ENCODE assay signal across 8 cellular contexts in the genomic region with DNA sequence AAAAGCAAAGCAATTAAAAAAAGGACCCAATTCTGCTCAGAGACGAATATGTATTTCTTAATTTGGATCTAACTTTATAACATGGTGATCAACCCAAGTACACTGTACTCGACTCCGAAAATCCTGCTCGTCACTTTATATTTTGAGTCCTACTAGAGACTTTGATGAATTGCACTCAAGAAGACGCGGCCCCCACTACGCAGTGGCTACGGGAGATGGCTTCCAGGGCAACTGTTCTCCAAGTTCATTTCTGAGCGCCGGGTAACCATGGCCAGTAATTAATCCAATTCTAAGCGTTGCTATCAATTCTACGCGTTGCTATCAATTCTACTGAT. TPM values are rescaled to one million over a fixed set of nuclear protein-coding genes. Genes with fewer than 3 reads are reported as not detected.
A peak's percentile ranks its signal among the peaks of the same experiment; 100 is the strongest.
DNase-seq lines count a peak whose midpoint lies in the region; ATAC-seq and TF ChIP-seq lines count a peak whose summit lies in the region.

No MANE protein-coding gene starts in this region.

- ATAC-seq in DND-41 (ENCODE audit: insufficient read depth, low read depth) (peak; percentile 45), GM19463 (IDR thresholded peaks at IDR 0.05; ENCODE audit: unreplicated experiment) (peak; percentile 10), HG03460 (IDR thresholded peaks at IDR 0.05; ENCODE audit: unreplicated experiment) (peak; percentile 22), esophagus mucosa (peak; percentile 27)

- peak overlapping the region; percentile 67 to 79 for H3K4me3 ChIP-seq in DND-41 (ENCODE audit: low read depth in 1 of 2, low read length in 2 of 2)

- H2AFZ ChIP-seq in DND-41 (ENCODE audit: low read depth, low read length) = peak overlapping the region; percentile 73

- DNase-seq in DND-41 (peak; percentile 55), NCI-H1436 (lab: John Stamatoyannopoulos, UW) (no peak), GM10248 (ENCODE audit: extremely low spot score) (no peak)
- DNase-seq in activated CD4-positive, CD25-positive, alpha-beta regulatory T cell treated with anti-CD3 and anti-CD28 coated beads, Interleukin-2, amount 50 U/mL, for 72 hours = peak; percentile 32

- peak overlapping the region; percentile 92 for H3K27ac ChIP-seq in DND-41 (ENCODE audit: low read length)

- H3K4me1 ChIP-seq in DND-41 (ENCODE audit: insufficient read depth, low read length) = peaks cover 25% of the 10 kb centered on the region

- CTCF ChIA-PET in GM10248 (lab: Yijun Ruan, JAX) = interaction anchor here (1.2 to 1.3 kb wide), 2 partner anchors 9 to 11 kb away, joined by 3 read pairs; no protein-coding TSS in a partner anchor

- TF ChIP-seq CTCF in DND-41 (IDR thresholded peaks at IDR 0.05; ENCODE audit: borderline replicate concordance, extremely low read depth, low read length, poor library complexity, severe bottlenecking) (no peak), nephron (IDR thresholded peaks at IDR 0.05; ENCODE audit: unreplicated experiment in 3 of 3) (no peak), GM10248 (IDR thresholded peaks at IDR 0.05; ENCODE audit: control extremely low read depth, extremely low read depth, low read depth, missing control alignments) (no peak)

- H3K27me3 Mint-ChIP-seq in nephron (ENCODE audit: low read depth) = no peaks in the 10 kb centered on the region

- H3K27me3 ChIP-seq in DND-41 (ENCODE audit: insufficient read depth, low read length, poor library complexity) = peaks cover 6% of the 10 kb centered on the region

- no peaks in the 10 kb centered on the region for H4K20me1 ChIP-seq in DND-41 (ENCODE audit: insufficient read depth, low read length)

- H3K4me3 Mint-ChIP-seq in nephron = peak overlapping the region; percentile 95 to 98 (median 95)

- POLR2A ChIA-PET in GM10248 (lab: Yijun Ruan, JAX) = no interaction called here

- H3K9me3 ChIP-seq in DND-41 (ENCODE audit: insufficient read depth, low read length, severe bottlenecking) = peaks cover 3% of the 10 kb centered on the region

- peaks cover 34% of the 10 kb centered on the region for H3K79me2 ChIP-seq in DND-41 (ENCODE audit: insufficient read depth, low read length)

- peak overlapping the region; percentile 99 to 100 (median 99) for H3K27ac Mint-ChIP-seq in nephron

- peak overlapping the region; percentile 72 for H3K4me2 ChIP-seq in DND-41 (ENCODE audit: insufficient read depth, low read length)

- peaks cover 41% of the 10 kb centered on the region for H3K36me3 Mint-ChIP-seq in nephron (ENCODE audit: low read depth)

- H3K9ac ChIP-seq in DND-41 (ENCODE audit: low read depth, low read length) = peak overlapping the region; percentile 91

- H3K36me3 ChIP-seq in DND-41 (ENCODE audit: insufficient read depth, low read length) = peaks cover 11% of the 10 kb centered on the region

- H3K9me3 Mint-ChIP-seq in nephron = peaks cover 3% of the 10 kb centered on the region

- H3K4me1 Mint-ChIP-seq in nephron = peaks cover 12% of the 10 kb centered on the region

RNA-seq across cellular contexts. Expression of gene SUPT20H, which starts 0.7 kb away (rescaled TPM):
- total RNA-seq in esophagus mucosa = 27.1 TPM

RNA-seq across cellular contexts. Expression of gene CSNK1A1L, which starts 46.7 kb away (rescaled TPM):
- total RNA-seq in esophagus mucosa = not detected

RNA-seq across cellular contexts. Expression of gene EXOSC8, which starts 58.2 kb away (rescaled TPM):
- total RNA-seq in esophagus mucosa = 34.5 TPM

RNA-seq across cellular contexts. Expression of gene ALG5, which starts 59.6 kb away (rescaled TPM):
- total RNA-seq in esophagus mucosa = 20.0 TPM

Comparison
In these comparisons a context has a peak if more than half of its experiments do, and no peak if none do; other contexts are left out.
1. DNase-seq: peak in DND-41 (single experiment) and activated CD4-positive, CD25-positive, alpha-beta regulatory T cell treated with anti-CD3 and anti-CD28 coated beads, Interleukin-2, amount 50 U/mL, for 72 hours (single experiment); none in NCI-H1436 (single experiment) and GM10248 (single experiment).
2. Peak in every context shown above with its lines, with median percentiles within 50 percentile points of each other: ATAC-seq.